In genomic region chr14:100532916-100533630, GRCh38 we compare ENCODE assay signal across 1 cellular context.
TF ChIP-seq lines count a peak whose summit lies in the region.

No MANE protein-coding gene starts in this region.

TF ChIP-seq in HepG2, 621 proteins besides CTCF, POLR2A, EP300 and RAD21:
- TF ChIP-seq MIXL1 (CRISPR knock-in tag; IDR thresholded peaks at IDR 0.05), result no peak
- no peak for TF ChIP-seq NFYC (CRISPR knock-in tag; IDR thresholded peaks at IDR 0.05)
- peak; percentile 66 for TF ChIP-seq ZNF629 (CRISPR knock-in tag; conservative IDR thresholded peaks at IDR 0.05)
